In the genomic region with DNA sequence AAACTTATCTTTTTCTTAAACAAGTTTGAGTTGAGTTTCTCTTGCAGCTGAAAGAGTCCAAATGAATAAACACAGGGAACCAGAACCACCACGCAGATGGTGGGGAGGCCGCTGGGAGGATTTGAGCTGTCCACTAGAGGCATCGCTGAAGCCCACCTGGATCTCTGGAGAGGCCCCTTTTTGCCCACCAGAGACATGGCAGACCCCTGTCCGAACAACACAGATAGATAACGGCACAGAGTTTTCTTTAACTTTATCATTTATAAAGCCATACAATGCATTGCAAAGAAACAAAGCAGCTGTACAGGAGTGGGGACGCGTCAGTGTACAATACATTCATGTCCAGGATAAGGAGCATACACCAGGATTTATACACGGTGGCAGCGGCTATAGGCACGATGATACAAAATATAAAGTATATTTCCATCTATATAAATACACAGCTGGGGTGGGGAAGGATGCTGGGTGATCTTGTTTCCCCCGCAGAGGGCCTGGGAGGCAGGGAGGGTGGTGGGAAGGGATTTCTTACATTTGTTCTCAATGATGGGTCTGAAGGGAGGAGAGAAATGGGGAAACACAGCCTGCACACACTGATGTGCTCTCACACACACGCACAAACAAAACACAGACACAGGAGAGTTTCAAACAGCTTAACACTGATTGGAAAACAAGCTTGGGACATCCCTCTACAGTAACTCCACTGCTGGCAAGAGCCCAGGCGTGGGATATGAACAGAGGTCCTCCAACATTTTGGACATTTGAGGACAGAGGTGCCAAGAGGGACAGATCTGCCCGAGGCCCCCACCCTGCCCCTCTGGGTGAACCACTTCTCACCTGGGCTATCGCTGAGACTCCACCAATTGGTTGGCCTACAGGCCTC, we compare ENCODE assay signal across 15 cellular contexts.
A peak's percentile ranks its signal among the peaks of the same experiment; 100 is the strongest.
DNase-seq lines count a peak whose midpoint lies in the region; ATAC-seq and TF ChIP-seq lines count a peak whose summit lies in the region.
"Had no signal": no experiment of that assay in that cellular context is flagged by ENCODE, and none has a peak within 500 bp of the region (broad histone marks: within the 10 kb centered on the region; RNA-seq: fewer than 3 reads in every experiment).

No MANE protein-coding gene starts in this region.

- H3K4me1 Mint-ChIP-seq in MCF 10A (ENCODE audit: insufficient read depth, unreplicated experiment) (no peaks in the 10 kb centered on the region), nephron (peaks cover 54% of the 10 kb centered on the region)
- H3K4me1 Mint-ChIP-seq in CD8-positive, alpha-beta memory T cell = no peaks in the 10 kb centered on the region
- H3K4me1 Mint-ChIP-seq: T-cell had no signal

- H3K36me3 ChIP-seq in breast epithelium (peaks cover 7% of the 10 kb centered on the region), transverse colon (peaks cover 0 to 3% (median 0%) of the 10 kb centered on the region in 4 donors)
- no peaks in the 10 kb centered on the region for H3K36me3 ChIP-seq in CD8-positive, alpha-beta memory T cell (ENCODE audit: insufficient read depth, low read length)

- intact Hi-C loops in breast epithelium (cut with DNase I; ENCODE audit: low total_unique reads) = no loop called here
- intact Hi-C loops in MCF 10A (cut with micrococcal nuclease) = no loop called here
- intact Hi-C loops in transverse colon (cut with DNase I; ENCODE audit: low total_unique reads) = no loop called here

- H3K9me3 Mint-ChIP-seq in MCF 10A (ENCODE audit: unreplicated experiment) (no peaks in the 10 kb centered on the region), nephron (no peaks in the 10 kb centered on the region)
- H3K9me3 Mint-ChIP-seq in CD8-positive, alpha-beta memory T cell = no peaks in the 10 kb centered on the region
- H3K9me3 Mint-ChIP-seq: activated CD8-positive, alpha-beta T cell treated with anti-CD3 and anti-CD28 coated beads for 36 hours; T-cell had no signal

- no peak overlapping the region for H3K4me3 Mint-ChIP-seq in MCF 10A (ENCODE audit: unreplicated experiment)
- no peak overlapping the region for H3K4me3 Mint-ChIP-seq in nephron
- no peak overlapping the region for H3K4me3 Mint-ChIP-seq in CD8-positive, alpha-beta memory T cell
- H3K4me3 Mint-ChIP-seq: activated CD8-positive, alpha-beta T cell treated with anti-CD3 and anti-CD28 coated beads for 36 hours; T-cell had no signal

- peak; percentile 16 to 45 for DNase-seq in breast epithelium (ENCODE audit: low spot score in 2 of 2)
- no peak for DNase-seq in MCF 10A (ENCODE audit: unreplicated experiment)
- peak; percentile 17 for DNase-seq in ecto neural progenitor cell (ENCODE audit: low spot score)
- no peak for DNase-seq in transverse colon
- DNase-seq in HuH-7.5 (ENCODE audit: low spot score) = no peak
- DNase-seq in CD8-positive, alpha-beta memory T cell = no peak
- DNase-seq: activated CD8-positive, alpha-beta T cell treated with anti-CD3 and anti-CD28 coated beads for 36 hours; activated gamma-delta T cell treated with Interleukin-2 at 50 U/mL for 16 hours; NCI-H2107; NCI-H82; stimulated activated naive CD4-positive, alpha-beta T cell treated with Interleukin-2 at 50 U/mL for 16 hours had no signal

- H3K9me3 ChIP-seq in breast epithelium = no peaks in the 10 kb centered on the region
- no peaks in the 10 kb centered on the region for H3K9me3 ChIP-seq in transverse colon
- H3K9me3 ChIP-seq in CD8-positive, alpha-beta memory T cell (ENCODE audit: low read length) = no peaks in the 10 kb centered on the region

- POLR2A ChIA-PET in MCF 10A (lab: Yijun Ruan, JAX) = no interaction called here
- POLR2A ChIA-PET in CD8-positive, alpha-beta memory T cell (lab: Charles Lee) = no interaction called here

- TF ChIP-seq POLR2A in breast epithelium (IDR thresholded peaks at IDR 0.05) (no peak), transverse colon (IDR thresholded peaks at IDR 0.05) (no peak)

- H3K27ac ChIP-seq in breast epithelium (peak overlapping the region in 1 of 2 donors; percentile 44), transverse colon (peak overlapping the region; percentile 13 to 62 (median 50))
- no peak overlapping the region for H3K27ac ChIP-seq in CD8-positive, alpha-beta memory T cell (ENCODE audit: low read depth, low read length)

- H3K27ac Mint-ChIP-seq in MCF 10A (ENCODE audit: low read depth, unreplicated experiment) (no peak overlapping the region), nephron (peak overlapping the region; percentile 12 to 44 (median 20))
- H3K27ac Mint-ChIP-seq in CD8-positive, alpha-beta memory T cell = no peak overlapping the region
- H3K27ac Mint-ChIP-seq: activated CD8-positive, alpha-beta T cell treated with anti-CD3 and anti-CD28 coated beads for 36 hours; progenitor cell of endocrine pancreas; T-cell had no signal

- TF ChIP-seq EP300 in transverse colon (IDR thresholded peaks at IDR 0.05; ENCODE audit: low read depth) = no peak

- in situ Hi-C loops in transverse colon (cut with MboI; ENCODE audit: low pct_ligation_motif_present in 1 of 4, low pct_unique_long_range_greater_than_20kb in 1 of 4, low sequenced_read_pairs in 3 of 4) = loop anchor here (5.0 to 25.0 kb wide), 5 partner anchors 85 to 213 kb away; a partner anchor contains a TSS

- no peak for ATAC-seq in GM18907 (IDR thresholded peaks at IDR 0.05; ENCODE audit: unreplicated experiment)
- ATAC-seq: activated CD8-positive, alpha-beta T cell treated with anti-CD3 and anti-CD28 coated beads for 36 hours; T-cell had no signal

- H3K4me3 ChIP-seq in breast epithelium = no peak overlapping the region
- no peak overlapping the region for H3K4me3 ChIP-seq in transverse colon
- H3K4me3 ChIP-seq in CD8-positive, alpha-beta memory T cell (ENCODE audit: low read length) = no peak overlapping the region

- CTCF ChIA-PET in MCF 10A (lab: Yijun Ruan, JAX) = interaction anchor here (0.6 to 7.4 kb wide), 10 partner anchors 10 to 1115 kb away, joined by 3 to 59 read pairs (median 3); no protein-coding TSS in a partner anchor
- CTCF ChIA-PET in CD8-positive, alpha-beta memory T cell (lab: Charles Lee) = interaction anchor here (5.4 kb wide), 1 partner anchor 14 kb away, joined by 26 read pairs; no protein-coding TSS in a partner anchor

- H3K27me3 Mint-ChIP-seq in MCF 10A (ENCODE audit: insufficient read depth, unreplicated experiment) (no peaks in the 10 kb centered on the region), nephron (ENCODE audit: low read depth) (no peaks in the 10 kb centered on the region)
- H3K27me3 Mint-ChIP-seq in CD8-positive, alpha-beta memory T cell = peaks cover 0 to 2% of the 10 kb centered on the region in 2 donors
- H3K27me3 Mint-ChIP-seq: activated CD8-positive, alpha-beta T cell treated with anti-CD3 and anti-CD28 coated beads for 36 hours; T-cell had no signal

- H3K4me1 ChIP-seq in breast epithelium = no peaks in the 10 kb centered on the region
- peaks cover 0 to 13% (median 4%) of the 10 kb centered on the region in 4 donors for H3K4me1 ChIP-seq in transverse colon
- H3K4me1 ChIP-seq in CD8-positive, alpha-beta memory T cell (ENCODE audit: insufficient read depth, low read length) = no peaks in the 10 kb centered on the region

- TF ChIP-seq CTCF in breast epithelium (IDR thresholded peaks at IDR 0.05) (no peak), MCF 10A (IDR thresholded peaks at IDR 0.05; ENCODE audit: unreplicated experiment) (no peak), nephron (IDR thresholded peaks at IDR 0.05; ENCODE audit: unreplicated experiment in 3 of 3) (no peak), transverse colon (IDR thresholded peaks at IDR 0.05) (no peak)

- 74% methylated on average over 10 to 15 of the region's 15 CpGs for WGBS in transverse colon (ENCODE audit: low coverage in 1 of 2), 2 donors

- BruUV-seq in MCF 10A (replicated peaks; lab: Mats Ljungman, UMichigan) = no TSS peak

- H3K36me3 Mint-ChIP-seq in MCF 10A (ENCODE audit: insufficient read depth, unreplicated experiment) = peaks cover 5% of the 10 kb centered on the region
- peaks cover 14% of the 10 kb centered on the region for H3K36me3 Mint-ChIP-seq in nephron (ENCODE audit: low read depth)
- no peaks in the 10 kb centered on the region for H3K36me3 Mint-ChIP-seq in CD8-positive, alpha-beta memory T cell
- H3K36me3 Mint-ChIP-seq: T-cell had no signal

- no peaks in the 10 kb centered on the region for H3K27me3 ChIP-seq in breast epithelium
- no peaks in the 10 kb centered on the region for H3K27me3 ChIP-seq in transverse colon
- H3K27me3 ChIP-seq in CD8-positive, alpha-beta memory T cell (ENCODE audit: insufficient read depth, low read length, poor library complexity, severe bottlenecking) = no peaks in the 10 kb centered on the region

Comparison
In these comparisons a context has a peak if more than half of its experiments do, and no peak if none do; other contexts are left out.
1. DNase-seq: peak in breast epithelium (2 of 2) and ecto neural progenitor cell (single experiment); none in MCF 10A (single experiment), transverse colon (single experiment), HuH-7.5 (single experiment) and CD8-positive, alpha-beta memory T cell (0 of 5).
2. H3K27ac Mint-ChIP-seq: peak in nephron (3 of 3); none in MCF 10A (single experiment) and CD8-positive, alpha-beta memory T cell (0 of 8).